16 cellular contexts compared by ENCODE assay signal in the genomic region with DNA sequence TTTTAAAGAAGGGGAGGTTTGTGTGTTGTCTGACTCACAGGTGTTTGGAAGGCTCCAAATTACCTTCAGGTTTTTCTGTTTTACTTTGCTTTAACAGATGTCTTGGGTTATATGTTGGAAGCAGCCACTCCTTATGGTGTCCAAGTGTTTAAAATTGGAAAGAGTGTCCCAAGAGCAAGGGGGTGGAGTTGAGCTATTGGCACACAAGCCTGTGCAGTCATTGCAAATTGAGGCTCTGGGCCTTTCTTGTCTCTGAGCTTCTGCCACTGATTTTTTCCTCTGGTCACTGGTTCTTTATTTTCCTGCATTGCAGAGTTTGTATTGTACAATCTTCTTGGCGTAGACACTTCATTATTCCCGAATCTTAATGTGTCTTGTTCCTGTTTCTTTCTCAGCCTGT.
"Had no signal": no experiment of that assay in that cellular context is flagged by ENCODE, and none has a peak within 500 bp of the region (broad histone marks: within the 10 kb centered on the region; RNA-seq: fewer than 3 reads in every experiment).

No MANE protein-coding gene starts in this region.

- H3K4me3 ChIP-seq: SJCRH30 had no signal

- H3K27me3 ChIP-seq: SJCRH30 had no signal

- H3K36me3 ChIP-seq: SJCRH30 had no signal

- ATAC-seq: Panc1, SK-N-SH treated with all-trans-retinoic acid at 6 μM for 48 hours had no signal

- H3K9me3 ChIP-seq: SJCRH30 had no signal

- DNase-seq: KBM-7, NCI-H1092, NCI-H1105 treated with DMSO at 0.1 percent for 48 hours, NCI-H1694 treated with DMSO at 0.1 percent for 48 hours, NCI-H1930, NCI-H2107, NCI-H345, NCI-H446 treated with DMSO at 0.1 percent for 48 hours, NCI-H510A treated with DMSO at 0.1 percent for 48 hours, NCI-H774, SHP77 treated with DMSO at 0.1 percent for 48 hours, SJCRH30, T-helper 1 cell had no signal

- H3K27ac ChIP-seq: RWPE1, SJCRH30 had no signal

- H3K4me1 ChIP-seq: SJCRH30 had no signal
